In genomic region chr15:31871159-31871886, GRCh38 we compare ENCODE assay signal across 8 cellular contexts. TPM values are rescaled to one million over a fixed set of nuclear protein-coding genes. Genes with fewer than 3 reads are reported as not detected.
A peak's percentile ranks its signal among the peaks of the same experiment; 100 is the strongest.
DNase-seq lines count a peak whose midpoint lies in the region; ATAC-seq, FAIRE-seq and TF ChIP-seq lines count a peak whose summit lies in the region.

No MANE protein-coding gene starts in this region.

- no peak overlapping the region for H3K4ac ChIP-seq in IMR-90 (ENCODE audit: low read depth, low read length)

- H3K4me1 ChIP-seq in CD8-positive, alpha-beta T cell (ENCODE audit: insufficient read depth, low read length) = peaks cover 10% of the 10 kb centered on the region
- H3K4me1 ChIP-seq in IMR-90 (ENCODE audit: control insufficient read depth, insufficient read depth, low read length) (no peaks in the 10 kb centered on the region), K562 (replicated peaks in 1 of 2; ENCODE audit: control insufficient read depth in 2 of 2, insufficient read depth in 2 of 2, low read length in 2 of 2) (peaks cover 0 to 8% of the 10 kb centered on the region in 2 experiments; a peak in 2 of 5 replicates)

- no peak for DNase-seq in CD8-positive, alpha-beta T cell
- DNase-seq in IMR-90 (no peak), K562 (ENCODE audit: extremely low read depth in 1 of 4, low spot score in 3 of 4) (peak in 1 of 4 experiments; percentile 20), lower leg skin (ENCODE audit: low spot score in 2 of 2) (no peak), type B pancreatic cell (ENCODE audit: extremely low spot score, unreplicated experiment) (no peak), nucleus accumbens (lab: John Stamatoyannopoulos, UW) (no peak), NCI-H1694 treated with DMSO at 0.1 percent for 48 hours (lab: John Stamatoyannopoulos, UW) (no peak), activated gamma-delta T cell treated with Interleukin-2 at 50 U/mL for 16 hours (no peak)

- intact Hi-C loops in CD8-positive, alpha-beta T cell (cut with DNase I, micrococcal nuclease) = loop anchor here in 1 of 2 experiments (5.0 to 10.0 kb wide), 2 partner anchors 544 to 877 kb away; partner anchors contain the start of genes KLF13 and MTMR10
- intact Hi-C loops in IMR-90 (cut with micrococcal nuclease) (no loop called here), K562 (cut with micrococcal nuclease) (no loop called here), lower leg skin (cut with DNase I; ENCODE audit: low total_unique reads) (no loop called here)

- BruUV-seq in IMR-90 (replicated peaks; lab: Mats Ljungman, UMichigan) (no TSS peak), K562 (replicated peaks; lab: Mats Ljungman, UMichigan) (no TSS peak)

- H2BK120ac ChIP-seq in IMR-90 (ENCODE audit: low read depth, low read length) = no peak overlapping the region

- no peak overlapping the region for H4K5ac ChIP-seq in IMR-90 (ENCODE audit: low read depth, low read length)

- H3K36me3 Mint-ChIP-seq in CD8-positive, alpha-beta T cell = peaks cover 5% of the 10 kb centered on the region
- H3K36me3 Mint-ChIP-seq in type B pancreatic cell = no peaks in the 10 kb centered on the region

- H3K14ac ChIP-seq in IMR-90 (replicated peaks; ENCODE audit: low read depth, low read length) = no peak overlapping the region

- in situ Hi-C loops in IMR-90 (cut with MboI; ENCODE audit: low sequenced_read_pairs) (no loop called here), K562 (cut with MboI) (no loop called here)

- TF ChIP-seq POLR2A in IMR-90 (IDR thresholded peaks at IDR 0.05; ENCODE audit: low read depth, low read length) (no peak), K562 (conservative IDR thresholded peaks at IDR 0.05) (no peak), lower leg skin (IDR thresholded peaks at IDR 0.05) (no peak)

- H3K18ac ChIP-seq in IMR-90 (ENCODE audit: low read depth, low read length) = no peak overlapping the region

- H3K27me3 ChIP-seq in CD8-positive, alpha-beta T cell (ENCODE audit: insufficient read depth, low read length) = no peaks in the 10 kb centered on the region
- peaks cover 5% of the 10 kb centered on the region; the same call in 1 of the 2 replicates for H3K27me3 ChIP-seq in IMR-90 (ENCODE audit: control insufficient read depth, insufficient read depth, low read length)
- no peaks in the 10 kb centered on the region for H3K27me3 ChIP-seq in K562 (ENCODE audit: control insufficient read depth in 2 of 2, insufficient read depth in 2 of 2, low read length in 2 of 2)

- WGBS in IMR-90 (ENCODE audit: extremely low coverage in 2 of 2, insufficient read length in 1 of 2), 2 experiments = 38% methylated on average over 6 of the region's 14 CpGs; no CpG with 5 or more reads in 1 of the 2 experiments
- 41% methylated on average over 14 of the region's 14 CpGs for WGBS in K562 (ENCODE audit: insufficient coverage, low coverage, missing lambda C conversion rate)
- 42 to 46% methylated on average over 14 of the region's 14 CpGs for WGBS in lower leg skin, 2 donors

- H3K4me2 ChIP-seq in IMR-90 (ENCODE audit: low read depth, low read length) = peak overlapping the region; percentile 71
- H3K4me2 ChIP-seq in K562 (ENCODE audit: insufficient read depth, low read length) = peak overlapping the region; percentile 86

- peak overlapping the region; percentile 87 for H3K4me3 Mint-ChIP-seq in CD8-positive, alpha-beta T cell
- peak overlapping the region; percentile 94 for H3K4me3 Mint-ChIP-seq in type B pancreatic cell

- H4K20me1 ChIP-seq in IMR-90 (ENCODE audit: insufficient read depth, low read length) (no peaks in the 10 kb centered on the region), K562 (replicated peaks; ENCODE audit: control insufficient read depth, insufficient read depth, low read length) (no peaks in the 10 kb centered on the region)

- H3K36me3 ChIP-seq in CD8-positive, alpha-beta T cell (ENCODE audit: insufficient read depth, low read length) = no peaks in the 10 kb centered on the region
- H3K36me3 ChIP-seq in IMR-90 (ENCODE audit: control insufficient read depth, insufficient read depth, low read length) = no peaks in the 10 kb centered on the region
- H3K36me3 ChIP-seq in K562 (ENCODE audit: control insufficient read depth, insufficient read depth, low read length) = no peaks in the 10 kb centered on the region

- H3K9ac ChIP-seq in IMR-90 (ENCODE audit: low read depth, low read length) (peak overlapping the region; percentile 31; the same call in 1 of the 2 replicates), K562 (ENCODE audit: insufficient read depth in 1 of 2, low read depth in 2 of 2, low read length in 2 of 2) (peak overlapping the region; percentile 52 to 88)

- ATAC-seq in CD8-positive, alpha-beta T cell = no peak
- no peak for ATAC-seq in IMR-90 (ENCODE audit: low read depth)
- peak; percentile 56 for ATAC-seq in K562

- H4K8ac ChIP-seq in IMR-90 (ENCODE audit: low read depth in 2 of 2, low read length in 2 of 2) = no peak overlapping the region; a peak in 1 of 4 replicates

- peak overlapping the region; percentile 93 for H2AFZ ChIP-seq in IMR-90 (replicated peaks; ENCODE audit: low read length, poor library complexity)
- H2AFZ ChIP-seq in K562 (ENCODE audit: low read depth, low read length) = peak overlapping the region; percentile 97

- no peaks in the 10 kb centered on the region for H3K79me2 ChIP-seq in K562 (ENCODE audit: control insufficient read depth, insufficient read depth, low read length)

- H3K27ac ChIP-seq in CD8-positive, alpha-beta T cell (ENCODE audit: low read depth, low read length) = no peak overlapping the region
- H3K27ac ChIP-seq in IMR-90 (ENCODE audit: insufficient read depth, low read length) (no peak overlapping the region; the same call in 1 of the 2 replicates), K562 (ENCODE audit: extremely low read depth, low read depth, low read length) (peak overlapping the region; percentile 36; the same call in 2 of the 3 replicates)

- CTCF ChIA-PET in CD8-positive, alpha-beta T cell (lab: Charles Lee) = interaction anchor here (0.7 kb wide), 1 partner anchor 449 kb away, joined by 3 read pairs; no protein-coding TSS in a partner anchor
- CTCF ChIA-PET in IMR-90 (lab: Yijun Ruan, JAX) = no interaction called here
- CTCF ChIA-PET in K562 (lab: Yijun Ruan, JAX; ENCODE audit: low intra/inter-chr PET ratio) = no interaction called here

- H2BK5ac ChIP-seq in IMR-90 (ENCODE audit: low read depth, low read length, poor library complexity, severe bottlenecking) = no peak overlapping the region

- peaks cover 13% of the 10 kb centered on the region for H3K4me1 Mint-ChIP-seq in CD8-positive, alpha-beta T cell (ENCODE audit: low read depth)
- peaks cover 15% of the 10 kb centered on the region for H3K4me1 Mint-ChIP-seq in type B pancreatic cell (ENCODE audit: unreplicated experiment)

- peaks cover 10% of the 10 kb centered on the region for H3K27me3 Mint-ChIP-seq in CD8-positive, alpha-beta T cell (ENCODE audit: low read depth)
- H3K27me3 Mint-ChIP-seq in type B pancreatic cell = peaks cover 32% of the 10 kb centered on the region

- H2AK5ac ChIP-seq in IMR-90 (ENCODE audit: low read depth, low read length) = no peak overlapping the region

- POLR2A ChIA-PET in CD8-positive, alpha-beta T cell (lab: Charles Lee) = no interaction called here
- POLR2A ChIA-PET in IMR-90 (lab: Charles Lee; ENCODE audit: unreplicated experiment) = no interaction called here
- POLR2A ChIA-PET in K562 (lab: Yijun Ruan, JAX) = no interaction called here

- peak overlapping the region; percentile 83 for H3K4me3 ChIP-seq in CD8-positive, alpha-beta T cell (ENCODE audit: low read depth, low read length)
- H3K4me3 ChIP-seq in IMR-90 (ENCODE audit: insufficient read depth, low read depth, low read length) (peak overlapping the region; percentile 51), K562 (peak overlapping the region; percentile 63), lower leg skin (ENCODE audit: low read depth, poor library complexity, severe bottlenecking) (peak overlapping the region; percentile 12)

- H3K9me3 ChIP-seq in CD8-positive, alpha-beta T cell (ENCODE audit: low read length) = no peaks in the 10 kb centered on the region
- no peaks in the 10 kb centered on the region for H3K9me3 ChIP-seq in IMR-90 (ENCODE audit: control insufficient read depth, insufficient read depth, low read length)
- H3K9me3 ChIP-seq in K562 (replicated peaks; ENCODE audit: control insufficient read depth, insufficient read depth, low read depth, low read length) = no peaks in the 10 kb centered on the region

- no peak overlapping the region for H2BK15ac ChIP-seq in IMR-90 (ENCODE audit: low read depth, low read length)

- peak overlapping the region; percentile 85 for H3K27ac Mint-ChIP-seq in CD8-positive, alpha-beta T cell
- H3K27ac Mint-ChIP-seq in type B pancreatic cell = peak overlapping the region; percentile 86

- no peak overlapping the region for H3K56ac ChIP-seq in IMR-90 (ENCODE audit: extremely low read depth, insufficient read depth, low read length)

- no peak overlapping the region for H2AK9ac ChIP-seq in IMR-90 (replicated peaks; ENCODE audit: low read depth, low read length, poor library complexity)

- TF ChIP-seq EP300 in K562 (IDR thresholded peaks at IDR 0.05; ENCODE audit: low read length) = no peak

- H3K9me1 ChIP-seq in IMR-90 (ENCODE audit: insufficient read depth, low read length) (no peaks in the 10 kb centered on the region), K562 (ENCODE audit: control insufficient read depth, insufficient read depth, low read length) (no peaks in the 10 kb centered on the region)

- H3K9me3 Mint-ChIP-seq in CD8-positive, alpha-beta T cell = no peaks in the 10 kb centered on the region
- peaks cover 5% of the 10 kb centered on the region for H3K9me3 Mint-ChIP-seq in type B pancreatic cell

- dilution Hi-C loops in IMR-90 (cut with HindIII; ENCODE audit: low sequenced_read_pairs, unreplicated experiment) = no loop called here

- no peak overlapping the region for H2BK20ac ChIP-seq in IMR-90 (ENCODE audit: low read depth, low read length)

- no peak for TF ChIP-seq RAD21 in IMR-90 (IDR thresholded peaks at IDR 0.05; ENCODE audit: low read length)
- TF ChIP-seq RAD21 in K562 (CRISPR knock-in tag; conservative IDR thresholded peaks at IDR 0.05 in 1 of 2, IDR thresholded peaks at IDR 0.05 in 1 of 2) = no peak

- no peaks in the 10 kb centered on the region for H3K79me1 ChIP-seq in IMR-90 (ENCODE audit: low read depth in 1 of 2, low read length in 2 of 2)

- no peak for FAIRE-seq in K562 (lab: Jason Lieb, UNC)

- TF ChIP-seq CTCF in CD8-positive, alpha-beta T cell (IDR thresholded peaks at IDR 0.05) = no peak
- TF ChIP-seq CTCF in IMR-90 (conservative IDR thresholded peaks at IDR 0.05; ENCODE audit: low read depth, low read length) (no peak), K562 (IDR thresholded peaks at IDR 0.05 in 2 of 3, conservative IDR thresholded peaks at IDR 0.05 in 1 of 3; ENCODE audit: insufficient read depth in 2 of 3, low read depth in 1 of 3, low read length in 3 of 3) (no peak), lower leg skin (IDR thresholded peaks at IDR 0.05) (no peak), type B pancreatic cell (conservative IDR thresholded peaks at IDR 0.05) (peak; percentile 39)

- no peak overlapping the region for H4K91ac ChIP-seq in IMR-90 (ENCODE audit: insufficient read depth, low read depth, low read length)

- no peak overlapping the region for H3K23ac ChIP-seq in IMR-90 (ENCODE audit: low read depth, low read length)

RNA-seq across cellular contexts. Expression of gene OTUD7A, which starts 0.8 kb away (rescaled TPM):
- total RNA-seq in CD8-positive, alpha-beta T cell = 1 to 10 TPM; 1.7 to 1.8 TPM
- under 0.01 and 0.28 TPM in 2 replicates for total RNA-seq in IMR-90 (2012; rRNA removed)
- polyA plus RNA-seq in IMR-90 (2012; rRNA removed) = 0.10 and 0.16 TPM in 2 replicates
- 0.09 TPM in 1 of 2 replicates, not detected in the other for polyA plus RNA-seq in IMR-90 (2012; cell fraction: cytosol; rRNA removed)
- 0.15 and 0.45 TPM in 2 replicates for polyA plus RNA-seq in IMR-90 (2012; cell fraction: nucleus; rRNA removed; ENCODE audit: low replicate concordance)
- total RNA-seq in K562 (2011; cell fraction: chromatin; rRNA removed; ENCODE audit: low replicate concordance) = 0.09 and 0.28 TPM in 2 replicates
- total RNA-seq in K562 (2011; cell fraction: nucleolus; rRNA removed) = 0.13 and 0.17 TPM in 2 replicates
- total RNA-seq in K562 (2011; cell fraction: nucleoplasm; rRNA removed) = 0.07 and 0.38 TPM in 2 replicates
- total RNA-seq in K562 (2014; rRNA removed) = not detected in 2 replicates
- total RNA-seq in K562 (2014; rRNA removed; fragmentation: Illumina TruSeq; extraction: Trizol) = 0.16 TPM in 1 of 2 replicates, not detected in the other
- not detected in 2 replicates for total RNA-seq in K562 (2015; rRNA removed; fragmentation: Illumina TruSeq; extraction: Trizol)
- total RNA-seq in K562 (2021) = 0.29 and 0.67 TPM in 2 replicates
- polyA plus RNA-seq in K562 (2011; rRNA removed) = not detected in 2 replicates
- polyA plus RNA-seq in K562 (2011; cell fraction: cytosol; rRNA removed) = 0.06 TPM in 1 of 2 replicates, not detected in the other
- 0.04 and 0.34 TPM in 2 replicates for polyA plus RNA-seq in K562 (2011; cell fraction: nucleus; rRNA removed)
- 0.05 and 0.24 TPM in 2 replicates for polyA plus RNA-seq in K562 (2012)
- 0.03 and 0.07 TPM in 2 replicates for polyA plus RNA-seq in K562 (2014; fragmentation: Illumina TruSeq; extraction: Trizol)
- under 1 TPM in 1 of 2 experiments, not detected in 1; 0.52 TPM for polyA plus RNA-seq in K562 (2014; fragmentation: Nextera tagmentation; extraction: Ambion mirVana)
- polyA plus RNA-seq in K562 (2014; rRNA removed) = 0.01 and 0.23 TPM in 2 replicates
- polyA minus RNA-seq in K562 (2011; rRNA and poly(A)+ RNA removed) = 0.12 and 0.46 TPM in 2 replicates
- not detected in 2 replicates for polyA minus RNA-seq in K562 (2011; cell fraction: cytosol; rRNA and poly(A)+ RNA removed)
- 0.11 and 0.13 TPM in 2 replicates for polyA minus RNA-seq in K562 (2011; cell fraction: nucleus; rRNA and poly(A)+ RNA removed)
- total RNA-seq in lower leg skin = 1 to 10 TPM; 3.1 to 6.9 (median 5.9) TPM
- 2.4 TPM in 2 replicates for total RNA-seq in type B pancreatic cell (ENCODE audit: low replicate concordance)

Comparison
In these comparisons a context has a peak if more than half of its experiments do, and no peak if none do; other contexts are left out.
1. H3K4me3 ChIP-seq: peak in every context shown above with its lines; median percentile 83 in CD8-positive, alpha-beta T cell; 63 in K562; 51 in IMR-90; 12 in lower leg skin.